8 cellular contexts compared by ENCODE assay signal in the genomic region with DNA sequence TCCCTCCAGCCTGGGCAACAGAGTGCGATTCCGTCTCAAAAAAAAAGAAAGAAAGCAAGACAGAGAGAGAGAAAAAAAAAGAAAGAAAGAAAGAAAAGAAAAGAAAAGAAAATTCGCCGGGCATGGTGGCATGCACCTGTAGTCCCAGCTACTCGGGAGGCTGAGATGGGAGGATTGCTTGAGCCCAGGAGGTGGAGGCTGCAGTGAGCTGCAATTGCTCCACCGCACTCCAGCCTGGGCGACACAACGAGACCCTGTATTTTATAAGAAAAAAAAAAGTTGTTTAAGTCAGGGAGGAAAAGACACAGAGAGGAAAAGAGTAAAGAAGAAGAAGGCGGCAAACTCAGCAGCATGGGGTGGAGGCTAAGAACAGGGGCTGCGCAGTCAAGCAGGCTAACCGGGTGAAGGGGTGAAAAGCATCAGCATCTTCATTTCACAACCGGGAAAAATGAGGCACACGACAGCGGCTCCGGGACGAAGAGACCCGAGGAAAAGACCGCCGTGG. TPM values are rescaled to one million over a fixed set of nuclear protein-coding genes. Genes with fewer than 3 reads are reported as not detected.
DNase-seq lines count a peak whose midpoint lies in the region; ATAC-seq and TF ChIP-seq lines count a peak whose summit lies in the region.

No MANE protein-coding gene starts in this region.

- peaks cover 10% of the 10 kb centered on the region for H4K20me1 ChIP-seq in neural progenitor cell (ENCODE audit: low read depth)

- H3K4me1 Mint-ChIP-seq in IgD-negative memory B cell (peaks cover 14 to 27% (median 26%) of the 10 kb centered on the region in 3 donors), neural progenitor cell (peaks cover 21% of the 10 kb centered on the region)

- H3K9me3 ChIP-seq in effector memory CD4-positive, alpha-beta T cell (ENCODE audit: control insufficient read depth, low read length): no peaks in the 10 kb centered on the region
- H3K9me3 ChIP-seq in neural progenitor cell (ENCODE audit: low read depth): no peaks in the 10 kb centered on the region

- peaks cover 21% of the 10 kb centered on the region for H3K36me3 ChIP-seq in effector memory CD4-positive, alpha-beta T cell (ENCODE audit: control insufficient read depth, insufficient read depth, low read length)
- H3K36me3 ChIP-seq in neural progenitor cell: no peaks in the 10 kb centered on the region

- H3K4me3 ChIP-seq in effector memory CD4-positive, alpha-beta T cell (ENCODE audit: insufficient read depth, low read depth, low read length, poor library complexity, severe bottlenecking): peak overlapping the region; percentile 87
- peak overlapping the region; percentile 66 for H3K4me3 ChIP-seq in neural progenitor cell

- DNase-seq in effector memory CD4-positive, alpha-beta T cell: no peak
- DNase-seq in neural progenitor cell (ENCODE audit: low spot score): no peak
- DNase-seq in amniotic stem cell (lab: John Stamatoyannopoulos, UW): no peak
- no peak for DNase-seq in iPS-NIHi11 (ENCODE audit: low spot score)
- no peak for DNase-seq in NCI-H1436 (lab: John Stamatoyannopoulos, UW)
- no peak for DNase-seq in NCI-H2227 (lab: John Stamatoyannopoulos, UW; ENCODE audit: unreplicated experiment)

- no peaks in the 10 kb centered on the region for H3K36me3 Mint-ChIP-seq in IgD-negative memory B cell
- peaks cover 9% of the 10 kb centered on the region for H3K36me3 Mint-ChIP-seq in neural progenitor cell

- no peak for TF ChIP-seq CTCF in neural progenitor cell (IDR thresholded peaks at IDR 0.05)

- H3K27me3 ChIP-seq in effector memory CD4-positive, alpha-beta T cell (replicated peaks; ENCODE audit: control insufficient read depth, insufficient read depth, low read length, poor library complexity, severe bottlenecking): no peaks in the 10 kb centered on the region
- no peaks in the 10 kb centered on the region for H3K27me3 ChIP-seq in neural progenitor cell

- ATAC-seq in GM18519 (IDR thresholded peaks at IDR 0.05; ENCODE audit: low FRiP score, unreplicated experiment): peak; percentile 1

- no peak overlapping the region for H2AFZ ChIP-seq in neural progenitor cell (replicated peaks)

- H3K4me2 ChIP-seq in neural progenitor cell: peak overlapping the region; percentile 67

- peaks cover 12% of the 10 kb centered on the region for H3K79me2 ChIP-seq in neural progenitor cell (ENCODE audit: low read depth)

- H3K9ac ChIP-seq in neural progenitor cell: no peak overlapping the region

- H3K27me3 Mint-ChIP-seq in IgD-negative memory B cell (no peaks in the 10 kb centered on the region), neural progenitor cell (ENCODE audit: insufficient read depth, low read depth) (peaks cover 17% of the 10 kb centered on the region)

- H3K4me3 Mint-ChIP-seq in IgD-negative memory B cell: peak overlapping the region; percentile 89 to 98 (median 96)
- peak overlapping the region; percentile 95 for H3K4me3 Mint-ChIP-seq in neural progenitor cell

- peaks cover 22% of the 10 kb centered on the region for H3F3A ChIP-seq in neural progenitor cell (ENCODE audit: low read depth)

- H3K27ac Mint-ChIP-seq in IgD-negative memory B cell (peak overlapping the region; percentile 70 to 96 (median 94)), neural progenitor cell (no peak overlapping the region)

- H3K9me3 Mint-ChIP-seq in IgD-negative memory B cell: peaks cover 0 to 2% (median 0%) of the 10 kb centered on the region in 3 donors
- H3K9me3 Mint-ChIP-seq in neural progenitor cell: no peaks in the 10 kb centered on the region

- peak overlapping the region; percentile 77 for H3K27ac ChIP-seq in effector memory CD4-positive, alpha-beta T cell (ENCODE audit: insufficient read depth, low read length, poor library complexity, severe bottlenecking)
- no peak overlapping the region for H3K27ac ChIP-seq in neural progenitor cell

- H3K4me1 ChIP-seq in effector memory CD4-positive, alpha-beta T cell (ENCODE audit: control insufficient read depth, insufficient read depth, low read length, poor library complexity, severe bottlenecking): peaks cover 8% of the 10 kb centered on the region
- H3K4me1 ChIP-seq in neural progenitor cell: peaks cover 11% of the 10 kb centered on the region

RNA-seq across cellular contexts. Expression of a gene that starts 0.6 kb away (rescaled TPM):
- polyA plus RNA-seq in IgD-negative memory B cell: 3.5 TPM
- 5.4 and 7.1 TPM in 2 replicates for total RNA-seq in neural progenitor cell (ENCODE audit: low replicate concordance)

RNA-seq across cellular contexts. Expression of a gene that starts 46.5 kb away (rescaled TPM):
- 51.9 TPM for polyA plus RNA-seq in IgD-negative memory B cell
- 79.0 and 116 TPM in 2 replicates for total RNA-seq in neural progenitor cell (ENCODE audit: low replicate concordance)

RNA-seq across cellular contexts. Expression of a gene that starts 47.9 kb away (rescaled TPM):
- 488 TPM for polyA plus RNA-seq in IgD-negative memory B cell
- total RNA-seq in neural progenitor cell (ENCODE audit: low replicate concordance): 78.9 TPM in 2 replicates
